In the genomic region with DNA sequence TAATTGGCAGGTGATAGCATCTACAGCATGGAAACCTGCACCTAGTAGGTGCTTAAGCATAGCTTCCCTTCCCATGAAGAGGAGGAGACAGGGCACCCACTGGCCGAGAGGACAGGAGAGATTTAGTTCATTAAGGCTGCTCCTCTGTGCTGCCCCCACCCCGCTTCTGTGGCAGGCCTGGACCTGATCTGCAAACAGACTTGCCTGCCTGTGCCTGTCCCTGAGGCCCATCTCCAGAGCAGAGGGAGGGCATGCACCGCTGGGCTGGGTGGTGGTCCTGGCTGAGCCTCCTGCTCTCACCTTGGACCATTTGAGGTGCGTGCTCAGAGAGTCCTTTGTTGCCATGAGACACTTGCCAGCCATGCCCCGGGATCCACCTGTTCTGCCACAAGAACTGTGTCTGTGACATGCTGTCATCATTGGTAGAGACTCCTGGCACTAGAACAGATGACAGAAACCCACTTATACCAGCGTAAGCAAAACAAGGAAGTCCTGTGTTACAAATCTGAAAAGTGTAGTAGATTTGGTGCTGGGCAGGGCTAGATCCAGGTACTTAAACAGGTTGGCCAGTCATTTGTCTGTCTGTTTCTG, we compare ENCODE assay signal across 19 cellular contexts. TPM values are rescaled to one million over a fixed set of nuclear protein-coding genes. Genes with fewer than 3 reads are reported as not detected.
DNase-seq lines count a peak whose midpoint lies in the region; ATAC-seq, FAIRE-seq and TF ChIP-seq lines count a peak whose summit lies in the region.
"Had no signal": no experiment of that assay in that cellular context is flagged by ENCODE, and none has a peak within 500 bp of the region (broad histone marks: within the 10 kb centered on the region; RNA-seq: fewer than 3 reads in every experiment).

No MANE protein-coding gene starts in this region.

- no peak overlapping the region for H3K27ac ChIP-seq in HEK293 (ENCODE audit: extremely low read depth, low read depth, low read length)
- peak overlapping the region in 1 of 2 donors; percentile 8 for H3K27ac ChIP-seq in prostate gland
- H3K27ac ChIP-seq in stomach: no peak overlapping the region
- H3K27ac ChIP-seq: brain microvascular endothelial cell, spleen, uterus had no signal

- H3K4me3 ChIP-seq in HEK293 (ENCODE audit: low read depth, low read length): no peak overlapping the region
- H3K4me3 ChIP-seq in bronchial epithelial cell (ENCODE audit: low read depth, low read length): no peak overlapping the region
- no peak overlapping the region for H3K4me3 ChIP-seq in prostate gland
- H3K4me3 ChIP-seq in stomach: no peak overlapping the region
- H3K4me3 ChIP-seq: spleen, uterus had no signal

- 50% methylated on average over 6 of the region's 6 CpGs for WGBS in prostate gland
- whole genome bisulfite sequencing in stomach, 5 donors: 85 to 92% (median 91%) methylated on average over 2 to 6 of the region's 6 CpGs

- no peak for TF ChIP-seq POLR2A in prostate gland (IDR thresholded peaks at IDR 0.05)
- TF ChIP-seq POLR2A in stomach (IDR thresholded peaks at IDR 0.05): no peak

- DNase-seq in NCI-H345 treated with DMSO at 0.1 percent for 48 hours (lab: John Stamatoyannopoulos, UW; ENCODE audit: unreplicated experiment) (peak; percentile 16), bronchial epithelial cell (ENCODE audit: low read depth) (peak; percentile 65), prostate gland (ENCODE audit: low spot score) (peak; percentile 52), EL (no peak), midbrain (lab: John Stamatoyannopoulos, UW) (no peak), stomach (no peak)
- DNase-seq: activated CD4-positive, CD25-positive, alpha-beta regulatory T cell treated with anti-CD3 and anti-CD28 coated beads, Interleukin-2, amount 50 U/mL, for 72 hours; activated CD8-positive, alpha-beta memory T cell treated with anti-CD3 and anti-CD28 coated beads, Interleukin-2, amount 50 U/mL, for 48 hours; activated naive CD4-positive, alpha-beta T cell treated with anti-CD3 and anti-CD28 coated beads, Interleukin-2, amount 50 U/mL, for 16 hours; brain microvascular endothelial cell; NCI-H146; posterior cingulate gyrus; SIG-M5; spleen; stimulated activated naive CD4-positive, alpha-beta T cell; T-helper 2 cell; uterus had no signal

- intact Hi-C loops in prostate gland (cut with DNase I) (no loop called here), stomach (cut with DNase I; ENCODE audit: low total_unique reads) (no loop called here)

- POLR2A ChIA-PET in HEK293 (lab: Yijun Ruan, JAX): no interaction called here

- no peaks in the 10 kb centered on the region for H3K27me3 ChIP-seq in bronchial epithelial cell (ENCODE audit: control insufficient read depth, insufficient read depth, low read length)
- H3K27me3 ChIP-seq in prostate gland (replicated peaks; ENCODE audit: insufficient read depth): no peaks in the 10 kb centered on the region
- no peaks in the 10 kb centered on the region for H3K27me3 ChIP-seq in stomach
- H3K27me3 ChIP-seq: brain microvascular endothelial cell, spleen, uterus had no signal

- H3K4me1 ChIP-seq in HEK293 (ENCODE audit: control insufficient read depth, insufficient read depth, low read length): no peaks in the 10 kb centered on the region
- no peaks in the 10 kb centered on the region for H3K4me1 ChIP-seq in prostate gland (replicated peaks)
- peaks cover 0 to 10% (median 2%) of the 10 kb centered on the region in 4 donors for H3K4me1 ChIP-seq in stomach
- H3K4me1 ChIP-seq: spleen, uterus had no signal

- TF ChIP-seq CTCF in HEK293 (tag by site-specific recombination; IDR thresholded peaks at IDR 0.05) (no peak), bronchial epithelial cell (IDR thresholded peaks at IDR 0.05; ENCODE audit: insufficient read depth, low read length, severe bottlenecking) (no peak), prostate gland (IDR thresholded peaks at IDR 0.05) (no peak), stomach (IDR thresholded peaks at IDR 0.05) (no peak)

- CTCF ChIA-PET in HEK293 (lab: Yijun Ruan, JAX): interaction anchor here (0.6 kb wide), 1 partner anchor 664 kb away, joined by 3 read pairs; no protein-coding TSS in a partner anchor

- no peak for ATAC-seq in HG02759 (IDR thresholded peaks at IDR 0.05; ENCODE audit: unreplicated experiment)

- H3K9me3 ChIP-seq in HEK293 (ENCODE audit: control insufficient read depth, insufficient read depth, low read depth, low read length): no peaks in the 10 kb centered on the region
- H3K9me3 ChIP-seq in prostate gland: no peaks in the 10 kb centered on the region
- H3K9me3 ChIP-seq in stomach: no peaks in the 10 kb centered on the region
- H3K9me3 ChIP-seq: spleen, uterus had no signal

- H3K36me3 ChIP-seq in HEK293 (ENCODE audit: control insufficient read depth in 2 of 2, insufficient read depth in 1 of 2, low read length in 2 of 2) (peaks cover 5 to 76% of the 10 kb centered on the region in 2 experiments; a peak in 2 of 3 replicates), bronchial epithelial cell (ENCODE audit: control insufficient read depth, insufficient read depth, low read length) (peaks cover 45% of the 10 kb centered on the region), prostate gland (no peaks in the 10 kb centered on the region), stomach (peaks cover 3 to 88% (median 54%) of the 10 kb centered on the region in 4 donors)
- H3K36me3 ChIP-seq: uterus had no signal

- FAIRE-seq in bronchial epithelial cell (lab: Jason Lieb, UNC): peak; percentile 79

- TF ChIP-seq EP300 in stomach (IDR thresholded peaks at IDR 0.05): no peak

TF ChIP-seq in HEK293, 187 proteins besides CTCF, POLR2A, EP300 and RAD21:
- 0 out of 2 replicates have a peak, but pooled peaks have one; percentile 29 for TF ChIP-seq ZNF600 (tag by site-specific recombination; IDR thresholded peaks at IDR 0.05)
- TF ChIP-seq, protein P1, sequence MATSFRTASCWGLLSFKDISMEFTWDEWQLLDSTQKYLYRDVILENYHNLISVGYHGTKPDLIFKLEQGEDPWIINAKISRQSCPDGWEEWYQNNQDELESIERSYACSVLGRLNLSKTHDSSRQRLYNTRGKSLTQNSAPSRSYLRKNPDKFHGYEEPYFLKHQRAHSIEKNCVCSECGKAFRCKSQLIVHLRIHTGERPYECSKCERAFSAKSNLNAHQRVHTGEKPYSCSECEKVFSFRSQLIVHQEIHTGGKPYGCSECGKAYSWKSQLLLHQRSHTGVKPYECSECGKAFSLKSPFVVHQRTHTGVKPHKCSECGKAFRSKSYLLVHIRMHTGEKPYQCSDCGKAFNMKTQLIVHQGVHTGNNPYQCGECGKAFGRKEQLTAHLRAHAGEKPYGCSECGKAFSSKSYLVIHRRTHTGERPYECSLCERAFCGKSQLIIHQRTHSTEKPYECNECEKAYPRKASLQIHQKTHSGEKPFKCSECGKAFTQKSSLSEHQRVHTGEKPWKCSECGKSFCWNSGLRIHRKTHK (tag by site-specific recombination; IDR thresholded peaks at IDR 0.05): no peak
TF ChIP-seq in HEK293: peak in this region for 1.

RNA-seq across cellular contexts. Expression of gene PTPRF, which starts 55.5 kb away (rescaled TPM):
- total RNA-seq in bronchial epithelial cell (127 and 202 TPM in 2 replicates), prostate gland (100 to 1,000 TPM; 182 to 292 TPM), stomach (100 to 1,000 TPM in 4 of 5 donors, 10 to 100 TPM in 1; 63.0 to 282 (median 114) TPM)
- polyA plus RNA-seq in stomach: 10 to 100 TPM; 11.3 to 53.3 (median 30.4) TPM

Comparison
In these comparisons a context has a peak if more than half of its experiments do, and no peak if none do; other contexts are left out.
1. DNase-seq: peak in NCI-H345 treated with DMSO at 0.1 percent for 48 hours (single experiment), bronchial epithelial cell (single experiment) and prostate gland (single experiment); none in EL (single experiment), midbrain (single experiment) and stomach (single experiment).